Comparison of ENCODE assay signal across 17 cellular contexts in the genomic region with DNA sequence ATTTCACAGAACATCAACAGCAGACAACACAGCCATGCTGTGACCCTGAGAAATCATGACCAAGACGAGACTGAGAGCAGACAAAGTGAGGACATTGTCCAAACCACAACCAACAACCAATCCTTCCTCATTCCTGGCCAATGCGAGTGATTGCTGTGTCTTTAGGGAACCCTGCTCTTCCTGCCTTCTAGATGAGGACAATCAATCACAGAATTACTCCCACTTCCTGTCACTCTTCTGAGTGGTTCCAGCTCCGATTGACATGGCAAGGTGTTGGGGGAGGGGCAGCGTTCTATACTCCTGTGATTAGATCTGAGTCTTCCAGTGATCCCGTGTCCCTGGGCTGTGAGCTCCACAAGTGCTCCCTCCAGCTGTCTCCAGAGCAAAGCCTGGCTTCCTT.
DNase-seq lines count a peak whose midpoint lies in the region; ATAC-seq and TF ChIP-seq lines count a peak whose summit lies in the region.
"Had no signal": no experiment of that assay in that cellular context is flagged by ENCODE, and none has a peak within 500 bp of the region (broad histone marks: within the 10 kb centered on the region; RNA-seq: fewer than 3 reads in every experiment).

No MANE protein-coding gene starts in this region.

- peak overlapping the region; percentile 48 for H3K4me2 ChIP-seq in GM23338

- H3K27ac ChIP-seq in A673 (ENCODE audit: low read depth, low read length, poor library complexity, severe bottlenecking) (no peak overlapping the region), GM23338 (ENCODE audit: low read depth) (peak overlapping the region; percentile 58; the same call in 1 of the 2 replicates), esophagus muscularis mucosa (replicated peaks in 1 of 4) (no peak overlapping the region)
- H3K27ac ChIP-seq: right atrium auricular region, transverse colon had no signal

- H3K9me3 Mint-ChIP-seq in GM23338 (no peaks in the 10 kb centered on the region), natural killer cell (no peaks in the 10 kb centered on the region)
- no peaks in the 10 kb centered on the region for H3K9me3 Mint-ChIP-seq in effector memory CD8-positive, alpha-beta T cell
- H3K9me3 Mint-ChIP-seq in activated CD4-positive, alpha-beta T cell treated with anti-CD3 and anti-CD28 coated beads for 36 hours (ENCODE audit: low read depth), result no peaks in the 10 kb centered on the region

- no peaks in the 10 kb centered on the region for H3K4me1 ChIP-seq in A673 (ENCODE audit: insufficient read depth, low read length, poor library complexity, severe bottlenecking)
- H3K4me1 ChIP-seq in GM23338 (ENCODE audit: insufficient read depth), result peaks cover 63% of the 10 kb centered on the region
- H3K4me1 ChIP-seq in esophagus muscularis mucosa, result peaks cover 7 to 14% (median 12%) of the 10 kb centered on the region in 4 donors

- H3K4me3 ChIP-seq in A673 (ENCODE audit: low read depth, low read length, poor library complexity, severe bottlenecking), result no peak overlapping the region
- no peak overlapping the region for H3K4me3 ChIP-seq in GM23338
- H3K4me3 ChIP-seq in esophagus muscularis mucosa, result no peak overlapping the region
- H3K4me3 ChIP-seq: right atrium auricular region, transverse colon had no signal

- no peak for TF ChIP-seq POLR2A in esophagus muscularis mucosa (IDR thresholded peaks at IDR 0.05; ENCODE audit: low read depth)

- H3K36me3 ChIP-seq in A673 (ENCODE audit: insufficient read depth, low read length, poor library complexity, severe bottlenecking) (no peaks in the 10 kb centered on the region), GM23338 (ENCODE audit: insufficient read depth) (no peaks in the 10 kb centered on the region), esophagus muscularis mucosa (no peaks in the 10 kb centered on the region)
- H3K36me3 ChIP-seq: right atrium auricular region, transverse colon had no signal

- no peak overlapping the region for H2AFZ ChIP-seq in GM23338

- TF ChIP-seq EP300 in esophagus muscularis mucosa (IDR thresholded peaks at IDR 0.05), result no peak

- intact Hi-C loops in A673 (cut with micrococcal nuclease; ENCODE audit: unreplicated experiment), result no loop called here
- intact Hi-C loops in natural killer cell (cut with micrococcal nuclease), result no loop called here
- intact Hi-C loops in esophagus muscularis mucosa (cut with DNase I), result no loop called here
- intact Hi-C loops in activated CD4-positive, alpha-beta T cell treated with anti-CD3 and anti-CD28 coated beads for 36 hours (cut with DNase I, micrococcal nuclease), result no loop called here

- H3K9me2 ChIP-seq in GM23338 (ENCODE audit: insufficient read depth), result peaks cover 13% of the 10 kb centered on the region

- no peaks in the 10 kb centered on the region for H3K79me2 ChIP-seq in GM23338 (replicated peaks; ENCODE audit: insufficient read depth)

- no peak overlapping the region for H3K4me3 Mint-ChIP-seq in GM23338
- no peak overlapping the region for H3K4me3 Mint-ChIP-seq in natural killer cell
- H3K4me3 Mint-ChIP-seq in effector memory CD8-positive, alpha-beta T cell, result no peak overlapping the region
- H3K4me3 Mint-ChIP-seq in activated CD4-positive, alpha-beta T cell treated with anti-CD3 and anti-CD28 coated beads for 36 hours, result no peak overlapping the region

- TF ChIP-seq CTCF in A673 (conservative IDR thresholded peaks at IDR 0.05; ENCODE audit: low read depth, low read length), result no peak
- TF ChIP-seq CTCF in GM23338 (conservative IDR thresholded peaks at IDR 0.05; ENCODE audit: low read depth in 2 of 2), result no peak
- no peak for TF ChIP-seq CTCF in natural killer cell (IDR thresholded peaks at IDR 0.05)
- TF ChIP-seq CTCF in esophagus muscularis mucosa (IDR thresholded peaks at IDR 0.05), result no peak

- POLR2A ChIA-PET in A673 (lab: Charles Lee; ENCODE audit: low non-redundant PET), result no interaction called here
- POLR2A ChIA-PET in activated CD4-positive, alpha-beta T cell treated with anti-CD3 and anti-CD28 coated beads for 36 hours (lab: Charles Lee), result no interaction called here

- CTCF ChIA-PET in A673 (lab: Charles Lee), result no interaction called here
- CTCF ChIA-PET in activated CD4-positive, alpha-beta T cell treated with anti-CD3 and anti-CD28 coated beads for 36 hours (lab: Charles Lee), result no interaction called here

- ATAC-seq in GM23338 (no peak), natural killer cell (no peak)
- ATAC-seq in effector memory CD8-positive, alpha-beta T cell (replicated peaks), result no peak
- no peak for ATAC-seq in activated CD4-positive, alpha-beta T cell treated with anti-CD3 and anti-CD28 coated beads for 36 hours

- H3K27me3 ChIP-seq in A673 (replicated peaks; ENCODE audit: insufficient read depth, low read depth, low read length, poor library complexity) (peaks cover 12% of the 10 kb centered on the region), GM23338 (ENCODE audit: insufficient read depth) (peaks cover 12% of the 10 kb centered on the region; the same call in 1 of the 2 replicates), esophagus muscularis mucosa (peaks cover 0 to 68% (median 4%) of the 10 kb centered on the region in 4 donors)

- H4K20me1 ChIP-seq in GM23338 (replicated peaks; ENCODE audit: insufficient read depth), result no peaks in the 10 kb centered on the region

- no TSS peak for BruUV-seq in A673 (replicated peaks; lab: Mats Ljungman, UMichigan)

- H3K9me3 ChIP-seq in A673 (ENCODE audit: low read depth, low read length, poor library complexity, severe bottlenecking), result no peaks in the 10 kb centered on the region
- H3K9me3 ChIP-seq in esophagus muscularis mucosa, result no peaks in the 10 kb centered on the region
- H3K9me3 ChIP-seq: right atrium auricular region, transverse colon had no signal

- WGBS in esophagus muscularis mucosa, result 62% methylated on average over 5 of the region's 5 CpGs

- H3K27me3 Mint-ChIP-seq in GM23338 (ENCODE audit: insufficient read depth, low read depth, poor library complexity) (peaks cover 16% of the 10 kb centered on the region), natural killer cell (ENCODE audit: low read depth in 2 of 2) (peaks cover 33 to 67% of the 10 kb centered on the region in 2 donors)
- H3K27me3 Mint-ChIP-seq in effector memory CD8-positive, alpha-beta T cell, result peaks cover 76 to 98% of the 10 kb centered on the region in 2 donors
- H3K27me3 Mint-ChIP-seq in activated CD4-positive, alpha-beta T cell treated with anti-CD3 and anti-CD28 coated beads for 36 hours, result peaks cover 53% of the 10 kb centered on the region

- H3F3A ChIP-seq in GM23338 (replicated peaks; ENCODE audit: low read depth), result 0 out of 2 replicates have a peak, but pooled peaks cover 5% of the 10 kb centered on the region

- H3K36me3 Mint-ChIP-seq in GM23338 (ENCODE audit: low read depth) (no peaks in the 10 kb centered on the region; the same call in 2 of the 3 replicates), natural killer cell (no peaks in the 10 kb centered on the region)
- no peaks in the 10 kb centered on the region for H3K36me3 Mint-ChIP-seq in effector memory CD8-positive, alpha-beta T cell (ENCODE audit: insufficient read depth)
- H3K36me3 Mint-ChIP-seq in activated CD4-positive, alpha-beta T cell treated with anti-CD3 and anti-CD28 coated beads for 36 hours (ENCODE audit: low read depth), result no peaks in the 10 kb centered on the region

- H3K4me1 Mint-ChIP-seq in GM23338 (peaks cover 69% of the 10 kb centered on the region), natural killer cell (peaks cover 13% of the 10 kb centered on the region in 2 donors)
- H3K4me1 Mint-ChIP-seq in effector memory CD8-positive, alpha-beta T cell (ENCODE audit: low read depth in 2 of 2), result peaks cover 4 to 13% of the 10 kb centered on the region in 2 donors
- H3K4me1 Mint-ChIP-seq in activated CD4-positive, alpha-beta T cell treated with anti-CD3 and anti-CD28 coated beads for 36 hours, result peaks cover 6% of the 10 kb centered on the region

- DNase-seq in A673 (ENCODE audit: low spot score) (peak; percentile 26), GM23338 (ENCODE audit: low spot score) (no peak), SKM-1 treated with dmso at 0.1 percent for 144 hours (lab: John Stamatoyannopoulos, UW; ENCODE audit: unreplicated experiment) (peak; percentile 75), left kidney (ENCODE audit: low read depth, low spot score) (peak; percentile 13), natural killer cell (no peak), esophagus muscularis mucosa (ENCODE audit: extremely low spot score) (no peak)
- no peak for DNase-seq in effector memory CD8-positive, alpha-beta T cell
- DNase-seq in activated CD4-positive, alpha-beta T cell treated with anti-CD3 and anti-CD28 coated beads for 36 hours, result no peak
- DNase-seq: activated CD8-positive, alpha-beta memory T cell treated with anti-CD3 and anti-CD28 coated beads, Interleukin-2, amount 50 U/mL, for 4 hours; hippocampal formation; NCI-H1105 treated with DMSO at 0.1 percent for 48 hours; NK-92 treated with Interleukin-12 subunit alpha and Interleukin-12 subunit beta, amount 100 ng/mL, for 24 hours; occipital lobe; stimulated activated CD4-positive, alpha-beta T cell treated with anti-CD3 and anti-CD28 coated beads, Interleukin-15, amount 100 ng/mL, for 24 hours; stimulated activated naive CD4-positive, alpha-beta T cell; transverse colon had no signal

- H3K27ac Mint-ChIP-seq in GM23338 (peak overlapping the region; percentile 41; the same call in 1 of the 2 replicates), natural killer cell (no peak overlapping the region)
- H3K27ac Mint-ChIP-seq in effector memory CD8-positive, alpha-beta T cell, result peak overlapping the region in 1 of 2 donors; percentile 24
- H3K27ac Mint-ChIP-seq in activated CD4-positive, alpha-beta T cell treated with anti-CD3 and anti-CD28 coated beads for 36 hours, result no peak overlapping the region

TF ChIP-seq in GM23338, 12 proteins besides CTCF, POLR2A, EP300 and RAD21 (continues in another document):
- TF ChIP-seq ZNF331 (CRISPR knock-in tag; IDR thresholded peaks at IDR 0.05; ENCODE audit: low read depth) (no peak), NANOG (IDR thresholded peaks at IDR 0.05; ENCODE audit: borderline replicate concordance) (no peak), JUNB (IDR thresholded peaks at IDR 0.05; ENCODE audit: unreplicated experiment) (no peak), EZH2 (IDR thresholded peaks at IDR 0.05; ENCODE audit: low read depth, unreplicated experiment) (no peak), EZH2phosphoT487 (IDR thresholded peaks at IDR 0.05; ENCODE audit: unreplicated experiment) (no peak)

Comparison
In these comparisons a context has a peak if more than half of its experiments do, and no peak if none do; other contexts are left out.
1. DNase-seq: peak in A673 (single experiment), SKM-1 treated with dmso at 0.1 percent for 144 hours (single experiment) and left kidney (single experiment); none in GM23338 (single experiment), natural killer cell (single experiment), esophagus muscularis mucosa (single experiment), effector memory CD8-positive, alpha-beta T cell (0 of 3) and activated CD4-positive, alpha-beta T cell treated with anti-CD3 and anti-CD28 coated beads for 36 hours (single experiment).